ENCODE assay signal across 13 cellular contexts in genomic region chr19:46977548-46977947, GRCh38. TPM values are rescaled to one million over a fixed set of nuclear protein-coding genes. Genes with fewer than 3 reads are reported as not detected.
DNase-seq lines count a peak whose midpoint lies in the region; TF ChIP-seq lines count a peak whose summit lies in the region.
"Had no signal": no experiment of that assay in that cellular context is flagged by ENCODE, and none has a peak within 500 bp of the region (broad histone marks: within the 10 kb centered on the region; RNA-seq: fewer than 3 reads in every experiment).

No MANE protein-coding gene starts in this region.

- H2AFZ ChIP-seq in ACC112 (ENCODE audit: low read length, unreplicated experiment) (no peak overlapping the region), parathyroid adenoma (no peak overlapping the region)

- H3K36me3 ChIP-seq in ACC112 (ENCODE audit: insufficient read depth, low read length) = 0 out of 2 replicates have a peak, but pooled peaks cover 4% of the 10 kb centered on the region
- H3K36me3 ChIP-seq in SJSA1 = peaks cover 25% of the 10 kb centered on the region
- H3K36me3 ChIP-seq in parathyroid adenoma (ENCODE audit: control insufficient read depth, insufficient read depth, low read length) = no peaks in the 10 kb centered on the region

- peaks cover 3% of the 10 kb centered on the region for H3K36me3 Mint-ChIP-seq in T-helper 2 cell treated with Interferon-gamma antibody and Interleukin-4, amounts not matched to agents 5 μg/mL and 100 μg/mL, for 36 hours (ENCODE audit: low read depth)
- H3K36me3 Mint-ChIP-seq: activated naive CD4-positive, alpha-beta T cell treated with anti-CD3 and anti-CD28 coated beads, Interleukin-2, amount 50 U/mL, for 24 hours; IgD-negative memory B cell had no signal

- H3K27me3 ChIP-seq in ACC112 (ENCODE audit: insufficient read depth, low read length) = no peaks in the 10 kb centered on the region
- no peaks in the 10 kb centered on the region for H3K27me3 ChIP-seq in SJSA1 (replicated peaks)
- H3K27me3 ChIP-seq in parathyroid adenoma (ENCODE audit: control insufficient read depth, insufficient read depth, low read length) = no peaks in the 10 kb centered on the region

- H3K4me1 Mint-ChIP-seq in T-helper 2 cell treated with Interferon-gamma antibody and Interleukin-4, amounts not matched to agents 5 μg/mL and 100 μg/mL, for 36 hours (ENCODE audit: low read depth) = peaks cover 18% of the 10 kb centered on the region

- H3K79me2 ChIP-seq in ACC112 (ENCODE audit: control insufficient read depth, insufficient read depth, low read length, unreplicated experiment) = peaks cover 36% of the 10 kb centered on the region
- peaks cover 15% of the 10 kb centered on the region for H3K79me2 ChIP-seq in parathyroid adenoma

- no peaks in the 10 kb centered on the region for H3K9me3 ChIP-seq in SJSA1 (replicated peaks)
- H3K9me3 ChIP-seq in parathyroid adenoma (ENCODE audit: control insufficient read depth, low read length) = no peaks in the 10 kb centered on the region

- H3K9me3 Mint-ChIP-seq in T-helper 2 cell treated with Interferon-gamma antibody and Interleukin-4, amounts not matched to agents 5 μg/mL and 100 μg/mL, for 36 hours = no peaks in the 10 kb centered on the region
- H3K9me3 Mint-ChIP-seq: activated naive CD4-positive, alpha-beta T cell treated with anti-CD3 and anti-CD28 coated beads, Interleukin-2, amount 50 U/mL, for 24 hours; IgD-negative memory B cell had no signal

- H3K27ac Mint-ChIP-seq in T-helper 2 cell treated with Interferon-gamma antibody and Interleukin-4, amounts not matched to agents 5 μg/mL and 100 μg/mL, for 36 hours = no peak overlapping the region
- H3K27ac Mint-ChIP-seq: activated CD4-positive, alpha-beta T cell treated with anti-CD3 and anti-CD28 coated beads for 36 hours; activated naive CD4-positive, alpha-beta T cell treated with anti-CD3 and anti-CD28 coated beads, Interleukin-2, amount 50 U/mL, for 24 hours; IgD-negative memory B cell had no signal

- no peak for TF ChIP-seq CTCF in fibroblast of villous mesenchyme (IDR thresholded peaks at IDR 0.05; ENCODE audit: insufficient read depth, low read depth, low read length)
- TF ChIP-seq CTCF in parathyroid adenoma (IDR thresholded peaks at IDR 0.05) = no peak

- peak overlapping the region; percentile 99 for H3K27ac ChIP-seq in ACC112 (ENCODE audit: low read depth, low read length)
- peak overlapping the region; percentile 90 for H3K27ac ChIP-seq in SJSA1
- H3K27ac ChIP-seq in parathyroid adenoma = peak overlapping the region; percentile 81

- peak overlapping the region; percentile 54 for H3K4me2 ChIP-seq in parathyroid adenoma (ENCODE audit: low read length)

- H3K4me3 ChIP-seq in ACC112 (ENCODE audit: low read depth, low read length) (no peak overlapping the region), SJSA1 (no peak overlapping the region), fibroblast of villous mesenchyme (ENCODE audit: low read depth, low read length) (no peak overlapping the region), parathyroid adenoma (ENCODE audit: low read depth, low read length) (no peak overlapping the region)

- H3K4me1 ChIP-seq in ACC112 (ENCODE audit: control insufficient read depth, insufficient read depth, low read length, unreplicated experiment) (peaks cover 62% of the 10 kb centered on the region), SJSA1 (replicated peaks) (peaks cover 67% of the 10 kb centered on the region), parathyroid adenoma (peaks cover 36% of the 10 kb centered on the region)

- H3K9ac ChIP-seq in parathyroid adenoma = no peak overlapping the region

- H3K27me3 Mint-ChIP-seq in T-helper 2 cell treated with Interferon-gamma antibody and Interleukin-4, amounts not matched to agents 5 μg/mL and 100 μg/mL, for 36 hours (ENCODE audit: low read depth) = no peaks in the 10 kb centered on the region
- H3K27me3 Mint-ChIP-seq: activated CD4-positive, alpha-beta T cell treated with anti-CD3 and anti-CD28 coated beads for 36 hours; activated naive CD4-positive, alpha-beta T cell treated with anti-CD3 and anti-CD28 coated beads, Interleukin-2, amount 50 U/mL, for 24 hours; IgD-negative memory B cell had no signal

- no peak overlapping the region for H3K4me3 Mint-ChIP-seq in T-helper 2 cell treated with Interferon-gamma antibody and Interleukin-4, amounts not matched to agents 5 μg/mL and 100 μg/mL, for 36 hours
- H3K4me3 Mint-ChIP-seq: activated CD4-positive, alpha-beta T cell treated with anti-CD3 and anti-CD28 coated beads for 36 hours; activated naive CD4-positive, alpha-beta T cell treated with anti-CD3 and anti-CD28 coated beads, Interleukin-2, amount 50 U/mL, for 24 hours; IgD-negative memory B cell had no signal

- DNase-seq in SJSA1 (ENCODE audit: low read depth in 1 of 2, low spot score in 2 of 2) (no peak), fibroblast of villous mesenchyme (ENCODE audit: low read depth) (peak; percentile 24), NCI-H1092 (lab: John Stamatoyannopoulos, UW) (no peak), 8988T (no peak)
- no peak for DNase-seq in stimulated activated CD4-positive, alpha-beta T cell treated with anti-CD3 and anti-CD28 coated beads, Interleukin-1b, Interleukin-23, amount 100 ng/mL, for 48 hours
- no peak for DNase-seq in T-helper 2 cell treated with Interferon-gamma antibody and Interleukin-4, amounts not matched to agents 5 μg/mL and 100 μg/mL, for 36 hours (ENCODE audit: low spot score)
- DNase-seq: activated CD4-positive, alpha-beta T cell treated with anti-CD3 and anti-CD28 coated beads for 36 hours; NCI-H345; SHP77 treated with DMSO at 0.1 percent for 48 hours had no signal

RNA-seq across cellular contexts. Expression of gene NPAS1, which starts 42.1 kb away (rescaled TPM):
- total RNA-seq in SJSA1 (2014; rRNA removed; shearing (Covaris generic)) = not detected in 2 replicates
- 0.32 and 0.86 TPM in 2 replicates for total RNA-seq in fibroblast of villous mesenchyme
